8 cellular contexts compared by ENCODE assay signal in genomic region chr12:52873832-52874572, GRCh38. TPM values are rescaled to one million over a fixed set of nuclear protein-coding genes. Genes with fewer than 3 reads are reported as not detected.
A peak's percentile ranks its signal among the peaks of the same experiment; 100 is the strongest.
DNase-seq lines count a peak whose midpoint lies in the region; ATAC-seq lines count a peak whose summit lies in the region.

No MANE protein-coding gene starts in this region.

- peaks cover 26% of the 10 kb centered on the region for H3F3A ChIP-seq in GM23248 (ENCODE audit: insufficient read depth)

- POLR2A ChIA-PET in naive thymus-derived CD8-positive, alpha-beta T cell (lab: Charles Lee), result interaction anchor here (0.5 to 0.9 kb wide), 4 partner anchors 37 to 1656 kb away, joined by 3 read pairs; partner anchors contain the start of gene POU6F1

- H3K9me3 ChIP-seq in GM23248 (ENCODE audit: low read depth), result no peaks in the 10 kb centered on the region

- peak overlapping the region; percentile 45 to 92 (median 80) for H3K27ac Mint-ChIP-seq in naive thymus-derived CD8-positive, alpha-beta T cell

- H3K9me3 Mint-ChIP-seq in activated T-cell treated with anti-CD3 and anti-CD28 coated beads, Interleukin-2, amount 50 U/mL, for 4 hours, result no peaks in the 10 kb centered on the region
- no peaks in the 10 kb centered on the region for H3K9me3 Mint-ChIP-seq in naive thymus-derived CD8-positive, alpha-beta T cell

- DNase-seq in A172 (ENCODE audit: low spot score) (peak; percentile 88), GM23248 (peak; percentile 99), NCI-H774 (lab: John Stamatoyannopoulos, UW) (peak; percentile 78), fibroblast of gingiva (ENCODE audit: low read depth) (peak; percentile 80), stromal cell of bone marrow (ENCODE audit: low read depth) (peak; percentile 84), NCI-H446 (lab: John Stamatoyannopoulos, UW) (no peak)
- peak; percentile 36 for DNase-seq in activated T-cell treated with anti-CD3 and anti-CD28 coated beads, Interleukin-2, amount 50 U/mL, for 4 hours
- DNase-seq in naive thymus-derived CD8-positive, alpha-beta T cell, result peak; percentile 16 to 71 (median 40)

- H3K4me3 Mint-ChIP-seq in activated T-cell treated with anti-CD3 and anti-CD28 coated beads, Interleukin-2, amount 50 U/mL, for 4 hours, result peak overlapping the region; percentile 76
- H3K4me3 Mint-ChIP-seq in naive thymus-derived CD8-positive, alpha-beta T cell, result peak overlapping the region; percentile 76 to 87 (median 83)

- peak overlapping the region; percentile 57; the same call in 1 of the 2 replicates for H2AFZ ChIP-seq in GM23248

- peaks cover 41% of the 10 kb centered on the region for H3K4me1 ChIP-seq in GM23248 (ENCODE audit: insufficient read depth)

- H3K36me3 ChIP-seq in GM23248 (ENCODE audit: low read depth), result no peaks in the 10 kb centered on the region

- H3K27me3 ChIP-seq in GM23248 (replicated peaks; ENCODE audit: insufficient read depth), result no peaks in the 10 kb centered on the region

- H3K27ac ChIP-seq in GM23248, result peak overlapping the region; percentile 86

- no peaks in the 10 kb centered on the region for H3K79me2 ChIP-seq in GM23248 (ENCODE audit: insufficient read depth)

- H3K4me1 Mint-ChIP-seq in activated T-cell treated with anti-CD3 and anti-CD28 coated beads, Interleukin-2, amount 50 U/mL, for 4 hours (ENCODE audit: low read depth), result peaks cover 24% of the 10 kb centered on the region
- peaks cover 14 to 52% (median 34%) of the 10 kb centered on the region in 4 donors for H3K4me1 Mint-ChIP-seq in naive thymus-derived CD8-positive, alpha-beta T cell

- H3K4me3 ChIP-seq in GM23248, result peak overlapping the region; percentile 59

- no peaks in the 10 kb centered on the region for H3K36me3 Mint-ChIP-seq in activated T-cell treated with anti-CD3 and anti-CD28 coated beads, Interleukin-2, amount 50 U/mL, for 4 hours (ENCODE audit: insufficient read depth)
- no peaks in the 10 kb centered on the region for H3K36me3 Mint-ChIP-seq in naive thymus-derived CD8-positive, alpha-beta T cell

- in situ Hi-C loops in GM23248 (cut with MboI), result loop anchor here (10.0 kb wide), 1 partner anchor 719 kb away; no protein-coding TSS in a partner anchor

- peak overlapping the region; percentile 68 for H3K4me2 ChIP-seq in GM23248 (ENCODE audit: unreplicated experiment)

- peak overlapping the region; percentile 89 for H3K9ac ChIP-seq in GM23248

- H3K27me3 Mint-ChIP-seq in activated T-cell treated with anti-CD3 and anti-CD28 coated beads, Interleukin-2, amount 50 U/mL, for 4 hours (ENCODE audit: low read depth), result no peaks in the 10 kb centered on the region
- peaks cover 0 to 17% (median 1%) of the 10 kb centered on the region in 5 donors for H3K27me3 Mint-ChIP-seq in naive thymus-derived CD8-positive, alpha-beta T cell

- 5% methylated on average over 23 to 30 of the region's 55 CpGs for WGBS in GM23248 (ENCODE audit: low coverage in 1 of 2, low lambda C conversion rate in 2 of 2, missing lambda C conversion rate in 2 of 2), 2 experiments

- peak; percentile 68 to 80 for ATAC-seq in activated T-cell treated with anti-CD3 and anti-CD28 coated beads, Interleukin-2, amount 50 U/mL, for 4 hours
- peak; percentile 47 to 81 for ATAC-seq in naive thymus-derived CD8-positive, alpha-beta T cell

- no peaks in the 10 kb centered on the region for H4K20me1 ChIP-seq in GM23248 (ENCODE audit: insufficient read depth)

- H3K9me2 ChIP-seq in GM23248 (ENCODE audit: insufficient read depth), result no peaks in the 10 kb centered on the region

RNA-seq across cellular contexts. Expression of gene KRT78, which starts 25.2 kb away (rescaled TPM):
- total RNA-seq in A172 (2014; rRNA removed; shearing (Covaris generic)), result not detected in 2 replicates
- total RNA-seq in GM23248 (2014; rRNA removed; shearing (Covaris generic)), result not detected in 2 replicates
- polyA plus RNA-seq in GM23248 (2016; fragmentation: Nextera tagmentation; extraction: Ambion mirVana), result not detected in 2 replicates
- not detected for total RNA-seq in activated T-cell treated with anti-CD3 and anti-CD28 coated beads, Interleukin-2, amount 50 U/mL, for 4 hours
- not detected for total RNA-seq in naive thymus-derived CD8-positive, alpha-beta T cell
- polyA plus RNA-seq in naive thymus-derived CD8-positive, alpha-beta T cell, result not detected

RNA-seq across cellular contexts. Expression of gene KRT8, which starts 30.9 kb away (rescaled TPM):
- total RNA-seq in A172 (2014; rRNA removed; shearing (Covaris generic)), result 287 and 407 TPM in 2 replicates
- 5.5 and 12.9 TPM in 2 replicates for total RNA-seq in GM23248 (2014; rRNA removed; shearing (Covaris generic))
- polyA plus RNA-seq in GM23248 (2016; fragmentation: Nextera tagmentation; extraction: Ambion mirVana), result 17.5 and 19.8 TPM in 2 replicates
- 1 to 10 TPM; 4.2 to 6.0 (median 4.5) TPM for total RNA-seq in activated T-cell treated with anti-CD3 and anti-CD28 coated beads, Interleukin-2, amount 50 U/mL, for 4 hours
- total RNA-seq in naive thymus-derived CD8-positive, alpha-beta T cell, result under 1 TPM; 0.52 to 0.66 TPM
- not detected for polyA plus RNA-seq in naive thymus-derived CD8-positive, alpha-beta T cell

RNA-seq across cellular contexts. Expression of gene KRT79, which starts 39.9 kb away (rescaled TPM):
- total RNA-seq in A172 (2014; rRNA removed; shearing (Covaris generic)), result 0.26 and 0.33 TPM in 2 replicates
- not detected in 2 replicates for total RNA-seq in GM23248 (2014; rRNA removed; shearing (Covaris generic))
- 0.15 TPM in 1 of 2 replicates, not detected in the other for polyA plus RNA-seq in GM23248 (2016; fragmentation: Nextera tagmentation; extraction: Ambion mirVana)
- total RNA-seq in activated T-cell treated with anti-CD3 and anti-CD28 coated beads, Interleukin-2, amount 50 U/mL, for 4 hours, result under 1 TPM in 2 of 3 donors, not detected in 1; 0.10 to 0.16 TPM
- total RNA-seq in naive thymus-derived CD8-positive, alpha-beta T cell, result not detected
- not detected for polyA plus RNA-seq in naive thymus-derived CD8-positive, alpha-beta T cell

Comparison
In these comparisons a context has a peak if more than half of its experiments do, and no peak if none do; other contexts are left out.
1. DNase-seq: peak in A172 (single experiment), GM23248 (single experiment), NCI-H774 (single experiment), activated T-cell treated with anti-CD3 and anti-CD28 coated beads, Interleukin-2, amount 50 U/mL, for 4 hours (single experiment), fibroblast of gingiva (single experiment), naive thymus-derived CD8-positive, alpha-beta T cell (10 of 10) and stromal cell of bone marrow (single experiment); none in NCI-H446 (0 of 2).
2. RNA of gene KRT8, which starts 30.9 kb away (total RNA-seq): 287 to 407 TPM in A172; 5.5 to 12.9 TPM in GM23248, 4.2 to 6.0 TPM in activated T-cell treated with anti-CD3 and anti-CD28 coated beads, Interleukin-2, amount 50 U/mL, for 4 hours and 0.52 to 0.66 TPM in naive thymus-derived CD8-positive, alpha-beta T cell; every median in the first group is over 10 times any median in the second.